In the genomic region with DNA sequence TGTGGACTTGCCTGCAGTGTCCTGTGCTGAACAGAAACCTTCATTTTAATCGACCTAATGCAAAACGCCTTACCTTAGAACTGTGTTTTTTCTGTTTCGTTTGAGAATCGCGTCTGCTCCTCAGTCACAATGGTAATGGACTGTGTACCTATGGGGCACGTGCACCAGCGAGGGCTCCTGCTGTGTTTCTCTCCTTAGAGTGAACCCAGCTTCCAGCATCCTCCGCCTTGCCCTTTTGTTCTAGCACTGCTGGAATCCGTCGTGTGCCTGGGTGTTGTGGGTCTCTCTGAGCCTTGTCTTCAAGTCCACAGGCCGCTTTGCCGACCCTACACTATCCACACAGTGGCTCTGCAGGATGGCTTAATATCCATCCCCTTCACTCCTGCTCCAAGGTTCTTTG, we compare ENCODE assay signal across 27 cellular contexts. TPM values are rescaled to one million over a fixed set of nuclear protein-coding genes. Genes with fewer than 3 reads are reported as not detected.
"Had no signal": no experiment of that assay in that cellular context is flagged by ENCODE, and none has a peak within 500 bp of the region (broad histone marks: within the 10 kb centered on the region; RNA-seq: fewer than 3 reads in every experiment).

No MANE protein-coding gene starts in this region.

- H3K9me3 ChIP-seq: left ventricle myocardium inferior, mucosa of descending colon, neutrophil, pancreas, testis, upper lobe of right lung had no signal

- H3K27ac ChIP-seq: brain microvascular endothelial cell, coronary artery, left ventricle myocardium inferior, neutrophil, pancreas, testis, upper lobe of right lung had no signal

- H3K27me3 ChIP-seq: testis had no signal

- FAIRE-seq: endometrium, pancreas had no signal

- H3K36me3 Mint-ChIP-seq: activated naive CD4-positive, alpha-beta T cell treated with anti-CD3 and anti-CD28 coated beads, Interleukin-2, amount 10 ng/mL, durations not matched to agents 7 days and 5 days; memory B cell; stimulated activated memory B cell treated with anti-CD40 and anti-IgM and Interleukin-4, amounts not matched to agents 10 μg/mL and 1 μg/mL and 100 μg/mL, for 72 hours had no signal

- DNase-seq: activated CD4-positive, alpha-beta T cell treated with anti-CD3 and anti-CD28 coated beads, Interleukin-2, amount 50 U/mL, for 1 hour; activated CD4-positive, CD25-positive, alpha-beta regulatory T cell treated with anti-CD3 and anti-CD28 coated beads, Interleukin-2, amount 50 U/mL, for 72 hours; activated CD8-positive, alpha-beta memory T cell treated with anti-CD3 and anti-CD28 coated beads, Interleukin-2, amount 50 U/mL, for 4 hours; activated effector memory CD4-positive, alpha-beta T cell treated with Interleukin-2 at 50 U/mL for 16 hours; activated naive CD4-positive, alpha-beta T cell treated with anti-CD3 and anti-CD28 coated beads, Interleukin-2, amount 10 ng/mL, durations not matched to agents 7 days and 5 days; activated T-cell treated with anti-CD3 and anti-CD28 coated beads, Interleukin-2, amount 50 U/mL, for 48 hours; aorta; brain microvascular endothelial cell; erythroblast; foreskin melanocyte; left ventricle myocardium inferior; naive B cell; stimulated activated CD4-positive, alpha-beta T cell treated with anti-CD3 and anti-CD28 coated beads, Interleukin-4, amount 100 ng/mL, for 24 hours; T-helper 1 cell; T1000; testis; upper lobe of right lung had no signal

- ATAC-seq: mucosa of descending colon; pancreas; sciatic nerve; stimulated activated memory B cell treated with anti-CD40 and anti-IgM and Interleukin-4, amounts not matched to agents 10 μg/mL and 1 μg/mL and 100 μg/mL, for 72 hours; upper lobe of right lung had no signal

- H3K36me3 ChIP-seq: brain microvascular endothelial cell, left ventricle myocardium inferior, neutrophil, pancreas, upper lobe of right lung had no signal

- H3K4me3 ChIP-seq: coronary artery, left ventricle myocardium inferior, mucosa of descending colon, pancreas, smooth muscle cell, testis, upper lobe of right lung had no signal

- H3K9me3 Mint-ChIP-seq: activated naive CD4-positive, alpha-beta T cell treated with anti-CD3 and anti-CD28 coated beads, Interleukin-2, amount 10 ng/mL, durations not matched to agents 7 days and 5 days; central memory CD8-positive, alpha-beta T cell; memory B cell; naive B cell; stimulated activated memory B cell treated with anti-CD40 and anti-IgM and Interleukin-4, amounts not matched to agents 10 μg/mL and 1 μg/mL and 100 μg/mL, for 72 hours had no signal

- H3K4me3 Mint-ChIP-seq: activated naive CD4-positive, alpha-beta T cell treated with anti-CD3 and anti-CD28 coated beads, Interleukin-2, amount 10 ng/mL, durations not matched to agents 7 days and 5 days; central memory CD8-positive, alpha-beta T cell; memory B cell; stimulated activated memory B cell treated with anti-CD40 and anti-IgM and Interleukin-4, amounts not matched to agents 10 μg/mL and 1 μg/mL and 100 μg/mL, for 72 hours had no signal

- H3K4me1 Mint-ChIP-seq: central memory CD8-positive, alpha-beta T cell had no signal

- H3K27ac Mint-ChIP-seq: activated naive CD4-positive, alpha-beta T cell treated with anti-CD3 and anti-CD28 coated beads, Interleukin-2, amount 10 ng/mL, durations not matched to agents 7 days and 5 days; memory B cell; stimulated activated memory B cell treated with anti-CD40 and anti-IgM and Interleukin-4, amounts not matched to agents 10 μg/mL and 1 μg/mL and 100 μg/mL, for 72 hours had no signal

- H3K27me3 Mint-ChIP-seq: stimulated activated memory B cell treated with anti-CD40 and anti-IgM and Interleukin-4, amounts not matched to agents 10 μg/mL and 1 μg/mL and 100 μg/mL, for 72 hours had no signal

RNA-seq across cellular contexts. Expression of a gene that starts 3.6 kb away (rescaled TPM):
- total RNA-seq: left ventricle myocardium inferior had no signal
